ENCODE assay signal across 9 cellular contexts in genomic region chr16:70573451-70574121, GRCh38. TPM values are rescaled to one million over a fixed set of nuclear protein-coding genes. Genes with fewer than 3 reads are reported as not detected.
A peak's percentile ranks its signal among the peaks of the same experiment; 100 is the strongest.
DNase-seq lines count a peak whose midpoint lies in the region; ATAC-seq, FAIRE-seq and TF ChIP-seq lines count a peak whose summit lies in the region.
"Had no signal": no experiment of that assay in that cellular context is flagged by ENCODE, and none has a peak within 500 bp of the region (broad histone marks: within the 10 kb centered on the region; RNA-seq: fewer than 3 reads in every experiment).

No MANE protein-coding gene starts in this region.

- POLR2A ChIA-PET in HEK293 (lab: Yijun Ruan, JAX) = no interaction called here

- H3K4me1 ChIP-seq in HEK293 (ENCODE audit: control insufficient read depth, insufficient read depth, low read length) (no peaks in the 10 kb centered on the region), skeletal muscle tissue (ENCODE audit: control insufficient read depth in 3 of 3, insufficient read depth in 3 of 3, low read length in 3 of 3) (peaks cover 39 to 49% (median 40%) of the 10 kb centered on the region in 3 donors)

- H3K27ac ChIP-seq in HEK293 (ENCODE audit: extremely low read depth, low read depth, low read length) = no peak overlapping the region
- peak overlapping the region; percentile 67 for H3K27ac ChIP-seq in skeletal muscle tissue (ENCODE audit: low read depth, low read length)

- peak; percentile 95 for DNase-seq in brain pericyte (ENCODE audit: low read depth, low spot score)
- peak; percentile 87 for DNase-seq in iris pigment epithelial cell (ENCODE audit: low read depth)
- no peak for DNase-seq in H54 (ENCODE audit: insufficient read length, low spot score)
- DNase-seq: NCI-H1694 treated with DMSO at 0.1 percent for 48 hours had no signal

- no peak overlapping the region for H3K9ac ChIP-seq in skeletal muscle tissue (ENCODE audit: low read depth in 1 of 3, low read length in 3 of 3)

- TF ChIP-seq POLR2A in H54 (IDR thresholded peaks at IDR 0.05; ENCODE audit: low read depth, low read length) = no peak

- H3K4me3 ChIP-seq in HEK293 (ENCODE audit: low read depth, low read length) (no peak overlapping the region), skeletal muscle tissue (ENCODE audit: low read length in 3 of 3) (no peak overlapping the region)

- no peak for TF ChIP-seq CTCF in HEK293 (tag by site-specific recombination; IDR thresholded peaks at IDR 0.05)

- no peak for FAIRE-seq in H54 (lab: Jason Lieb, UNC)

- no peaks in the 10 kb centered on the region for H3K27me3 ChIP-seq in skeletal muscle tissue (ENCODE audit: control insufficient read depth in 3 of 3, insufficient read depth in 3 of 3, low read length in 3 of 3)

- CTCF ChIA-PET in HEK293 (lab: Yijun Ruan, JAX) = interaction anchor here (1.0 kb wide), 1 partner anchor 9 kb away, joined by 3 read pairs; no protein-coding TSS in a partner anchor

- H3K9me3 ChIP-seq in HEK293 (ENCODE audit: control insufficient read depth, insufficient read depth, low read depth, low read length) (no peaks in the 10 kb centered on the region), skeletal muscle tissue (ENCODE audit: control insufficient read depth in 3 of 3, low read length in 3 of 3) (no peaks in the 10 kb centered on the region)

- no peak for ATAC-seq in HG03565 (IDR thresholded peaks at IDR 0.05; ENCODE audit: unreplicated experiment)
- no peak for ATAC-seq in GM21528 (IDR thresholded peaks at IDR 0.05; ENCODE audit: low FRiP score, unreplicated experiment)
- no peak for ATAC-seq in GM21526 (IDR thresholded peaks at IDR 0.05; ENCODE audit: low FRiP score, unreplicated experiment)

- H3K36me3 ChIP-seq in HEK293 (ENCODE audit: control insufficient read depth in 2 of 2, insufficient read depth in 1 of 2, low read length in 2 of 2) (peaks cover 25 to 69% of the 10 kb centered on the region in 2 experiments; a peak in 2 of 3 replicates), skeletal muscle tissue (ENCODE audit: control insufficient read depth in 3 of 3, insufficient read depth in 3 of 3, low read length in 3 of 3) (peaks cover 36 to 41% (median 38%) of the 10 kb centered on the region in 3 donors)

TF ChIP-seq in HEK293, 187 proteins besides CTCF, POLR2A, EP300 and RAD21:
- TF ChIP-seq ZNF664 (tag by site-specific recombination; IDR thresholded peaks at IDR 0.05) (no peak), ZBTB17 (tag by site-specific recombination; IDR thresholded peaks at IDR 0.05) (peak; percentile 40; the same call in 1 of the 2 replicates)

RNA-seq across cellular contexts. Expression of gene SF3B3, which starts 50.0 kb away (rescaled TPM):
- total RNA-seq in skeletal muscle tissue = 83.5 TPM

RNA-seq across cellular contexts. Expression of gene COG4, which starts 50.2 kb away (rescaled TPM):
- 66.8 TPM for total RNA-seq in skeletal muscle tissue
